15 cellular contexts compared by ENCODE assay signal in the genomic region with DNA sequence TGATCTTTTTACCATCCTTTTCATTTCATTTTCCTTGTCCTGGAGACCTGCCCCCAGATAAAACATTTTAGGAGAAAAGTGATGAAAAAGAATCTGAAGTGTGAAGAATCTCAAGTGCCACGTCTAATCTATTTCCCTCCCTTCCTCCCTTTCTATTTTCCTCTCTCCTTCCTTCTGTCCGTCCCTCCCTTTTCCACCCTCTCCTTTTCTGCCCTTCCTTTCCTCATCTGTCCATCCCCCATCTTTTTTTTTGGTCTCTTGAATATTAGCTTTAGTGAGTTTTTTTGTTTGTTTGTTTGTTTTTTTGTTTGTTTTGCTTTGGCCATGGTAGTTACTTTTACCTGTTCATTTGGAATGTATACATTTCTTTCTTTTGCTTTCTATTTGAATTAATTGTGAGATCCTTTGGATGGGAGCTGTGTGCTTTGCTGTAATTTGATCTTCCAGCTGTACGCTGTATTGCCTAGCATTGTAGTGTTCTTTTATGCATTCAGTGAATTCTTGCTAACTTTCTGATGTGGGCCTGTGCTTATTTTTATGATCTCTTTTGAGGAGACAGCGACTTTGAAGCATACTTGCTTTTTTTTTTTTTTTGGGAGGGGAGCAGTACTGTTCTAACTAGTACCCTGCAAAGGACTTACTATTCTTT. TPM values are rescaled to one million over a fixed set of nuclear protein-coding genes. Genes with fewer than 3 reads are reported as not detected.
A peak's percentile ranks its signal among the peaks of the same experiment; 100 is the strongest.
DNase-seq lines count a peak whose midpoint lies in the region; ATAC-seq, FAIRE-seq and TF ChIP-seq lines count a peak whose summit lies in the region.
"Had no signal": no experiment of that assay in that cellular context is flagged by ENCODE, and none has a peak within 500 bp of the region (broad histone marks: within the 10 kb centered on the region; RNA-seq: fewer than 3 reads in every experiment).

No MANE protein-coding gene starts in this region.

- H3K79me1 ChIP-seq in mesenchymal stem cell (replicated peaks; ENCODE audit: low read length, poor library complexity, severe bottlenecking), result peaks cover 9% of the 10 kb centered on the region

- TF ChIP-seq POLR2A in HepG2 (IDR thresholded peaks at IDR 0.05; ENCODE audit: insufficient read depth in 1 of 2, low read depth in 2 of 2, low read length in 2 of 2) (no peak), right lobe of liver (IDR thresholded peaks at IDR 0.05) (no peak), vagina (IDR thresholded peaks at IDR 0.05) (no peak)

- BruUV-seq in HepG2 (replicated peaks; lab: Mats Ljungman, UMichigan), result no TSS peak

- no peak overlapping the region for H4K91ac ChIP-seq in mesenchymal stem cell (ENCODE audit: low read length)

- no peak overlapping the region for H3K4ac ChIP-seq in mesenchymal stem cell (ENCODE audit: low read depth in 1 of 2, low read length in 2 of 2)

- FAIRE-seq in HepG2 (lab: Jason Lieb, UNC), result no peak

- TF ChIP-seq CTCF in HepG2 (CRISPR knock-in tag; IDR thresholded peaks at IDR 0.05) (no peak), right lobe of liver (IDR thresholded peaks at IDR 0.05) (no peak), vagina (IDR thresholded peaks at IDR 0.05) (no peak), mucosa of descending colon (IDR thresholded peaks at IDR 0.05) (no peak)

- TF ChIP-seq EP300 in HepG2 (IDR thresholded peaks at IDR 0.05; ENCODE audit: low read depth in 2 of 2, low read length in 2 of 2) (no peak), HepG2 (CRISPR knock-in tag; IDR thresholded peaks at IDR 0.05; ENCODE audit: borderline replicate concordance) (no peak)

- ATAC-seq in HepG2 (no peak), right lobe of liver (no peak), mucosa of descending colon (no peak)

- no peaks in the 10 kb centered on the region for H3K4me1 ChIP-seq in HepG2 (ENCODE audit: insufficient read depth, low read length)
- no peaks in the 10 kb centered on the region for H3K4me1 ChIP-seq in right lobe of liver
- H3K4me1 ChIP-seq in mesenchymal stem cell (ENCODE audit: control insufficient read depth, insufficient read depth, low read depth, low read length), result no peaks in the 10 kb centered on the region
- H3K4me1 ChIP-seq in vagina, result peaks cover 29% of the 10 kb centered on the region
- H3K4me1 ChIP-seq in mucosa of descending colon (ENCODE audit: low read depth), result no peaks in the 10 kb centered on the region

- no peak overlapping the region for H2BK15ac ChIP-seq in mesenchymal stem cell (ENCODE audit: low read depth, poor library complexity, severe bottlenecking)

- H2BK120ac ChIP-seq in mesenchymal stem cell (ENCODE audit: low read depth, low read length), result no peak overlapping the region

- intact Hi-C loops in HepG2 (cut with micrococcal nuclease; ENCODE audit: unreplicated experiment), result no loop called here
- intact Hi-C loops in right lobe of liver (cut with DNase I), result no loop called here
- intact Hi-C loops in vagina (cut with DNase I), result no loop called here
- intact Hi-C loops in mucosa of descending colon (cut with DNase I, micrococcal nuclease), result no loop called here

- POLR2A ChIA-PET in HepG2 (lab: Yijun Ruan, JAX), result no interaction called here

- H3K23ac ChIP-seq in mesenchymal stem cell (ENCODE audit: low read length in 2 of 2), result no peak overlapping the region

- H4K8ac ChIP-seq in mesenchymal stem cell (ENCODE audit: low read length), result no peak overlapping the region

- in situ Hi-C loops in HepG2 (cut with HindIII; ENCODE audit: extremely low pct_ligation_motif_present, low pct_unique_long_range_greater_than_20kb), result no loop called here

- no peak for TF ChIP-seq RAD21 in HepG2 (CRISPR knock-in tag; IDR thresholded peaks at IDR 0.05)

- H3K4me3 ChIP-seq in HepG2 (replicated peaks in 1 of 3; ENCODE audit: insufficient read depth in 1 of 3, low read depth in 2 of 3, low read length in 3 of 3) (no peak overlapping the region), right lobe of liver (no peak overlapping the region), mesenchymal stem cell (ENCODE audit: insufficient read depth in 1 of 2, low read depth in 1 of 2, low read length in 2 of 2) (peak overlapping the region in 1 of 2 experiments; percentile 21), vagina (no peak overlapping the region), mucosa of descending colon (no peak overlapping the region)
- H3K4me3 ChIP-seq: lung, suprapubic skin had no signal

- no peak for DNase-seq in HepG2 (ENCODE audit: low spot score)
- no peak for DNase-seq in right lobe of liver
- peak; percentile 21 for DNase-seq in astrocyte of the hippocampus (ENCODE audit: low read depth, low spot score)
- DNase-seq in mesenchymal stem cell, result no peak
- no peak for DNase-seq in vagina (ENCODE audit: extremely low spot score in 2 of 2)
- DNase-seq in T-helper 1 cell, result no peak
- no peak for DNase-seq in mucosa of descending colon
- DNase-seq in NCI-H82 (lab: John Stamatoyannopoulos, UW), result no peak
- DNase-seq: activated CD4-positive, alpha-beta T cell treated with anti-CD3 and anti-CD28 coated beads for 4 hours; activated T-cell treated with anti-CD3 and anti-CD28 coated beads, Interleukin-2, amount 50 U/mL, for 24 hours; AML-193 had no signal

- H2AK5ac ChIP-seq in mesenchymal stem cell (ENCODE audit: low read length, severe bottlenecking), result no peak overlapping the region

- H3K36me3 ChIP-seq in HepG2 (replicated peaks in 1 of 2; ENCODE audit: control insufficient read depth in 1 of 2, insufficient read depth in 2 of 2, low read length in 2 of 2), result no peaks in the 10 kb centered on the region
- H3K36me3 ChIP-seq in right lobe of liver, result no peaks in the 10 kb centered on the region
- H3K36me3 ChIP-seq in mesenchymal stem cell (ENCODE audit: control insufficient read depth in 1 of 2, insufficient read depth in 2 of 2, low read depth in 1 of 2, low read length in 2 of 2), result no peaks in the 10 kb centered on the region
- H3K36me3 ChIP-seq in vagina, result no peaks in the 10 kb centered on the region
- no peaks in the 10 kb centered on the region for H3K36me3 ChIP-seq in mucosa of descending colon (ENCODE audit: low read depth)
- H3K36me3 ChIP-seq: neutrophil, suprapubic skin had no signal

- H3K9ac ChIP-seq in HepG2 (ENCODE audit: insufficient read depth, low read depth, low read length) (no peak overlapping the region), mesenchymal stem cell (ENCODE audit: low read length) (peak overlapping the region; percentile 87)

- H2BK12ac ChIP-seq in mesenchymal stem cell (ENCODE audit: low read length in 2 of 2), result no peak overlapping the region

- no peak overlapping the region for H3K18ac ChIP-seq in mesenchymal stem cell (ENCODE audit: low read depth in 1 of 2, low read length in 2 of 2)

- no peaks in the 10 kb centered on the region for H3K27me3 ChIP-seq in HepG2 (ENCODE audit: control insufficient read depth in 1 of 2, insufficient read depth in 2 of 2, low read length in 2 of 2)
- no peaks in the 10 kb centered on the region for H3K27me3 ChIP-seq in right lobe of liver
- H3K27me3 ChIP-seq in mesenchymal stem cell (ENCODE audit: control insufficient read depth in 1 of 2, insufficient read depth in 1 of 2, low read length in 2 of 2), result no peaks in the 10 kb centered on the region
- H3K27me3 ChIP-seq in vagina, result no peaks in the 10 kb centered on the region
- H3K27me3 ChIP-seq: neutrophil, suprapubic skin had no signal

- no peak overlapping the region for H2AFZ ChIP-seq in HepG2 (ENCODE audit: low read length)
- no peak overlapping the region for H2AFZ ChIP-seq in mesenchymal stem cell (ENCODE audit: low read depth, low read length)

- H3K9me3 ChIP-seq in HepG2 (ENCODE audit: low read length) (no peaks in the 10 kb centered on the region), right lobe of liver (no peaks in the 10 kb centered on the region), mesenchymal stem cell (ENCODE audit: control insufficient read depth, low read length) (no peaks in the 10 kb centered on the region), vagina (no peaks in the 10 kb centered on the region), mucosa of descending colon (no peaks in the 10 kb centered on the region)
- H3K9me3 ChIP-seq: neutrophil, suprapubic skin had no signal

- 93% methylated on average over 4 of the region's 4 CpGs for WGBS in HepG2 (ENCODE audit: low lambda C conversion rate)
- 87% methylated on average over 4 of the region's 4 CpGs for WGBS in right lobe of liver (ENCODE audit: insufficient coverage, low coverage, low lambda C conversion rate, missing lambda C conversion rate)
- WGBS in mesenchymal stem cell, result 80% methylated on average over 3 of the region's 4 CpGs

- no peak overlapping the region for H3K4me2 ChIP-seq in HepG2 (ENCODE audit: low read depth, low read length)
- no peak overlapping the region for H3K4me2 ChIP-seq in mesenchymal stem cell (ENCODE audit: low read length, poor library complexity, severe bottlenecking)

- no peak overlapping the region for H3K27ac ChIP-seq in HepG2 (ENCODE audit: extremely low read length, insufficient read depth, low read length)
- no peak overlapping the region for H3K27ac ChIP-seq in right lobe of liver
- H3K27ac ChIP-seq in mesenchymal stem cell (ENCODE audit: low read length, poor library complexity, severe bottlenecking), result no peak overlapping the region
- H3K27ac ChIP-seq in vagina, result peak overlapping the region; percentile 12
- H3K27ac ChIP-seq: epithelial cell of prostate, neutrophil, suprapubic skin had no signal

- no peak overlapping the region for H3K14ac ChIP-seq in mesenchymal stem cell (ENCODE audit: low read length in 2 of 2)

- no peak overlapping the region for H2BK5ac ChIP-seq in mesenchymal stem cell (ENCODE audit: low read depth, low read length, poor library complexity, severe bottlenecking)

- peaks cover 4% of the 10 kb centered on the region for H3K79me2 ChIP-seq in HepG2 (ENCODE audit: insufficient read depth, low read length)

- no peaks in the 10 kb centered on the region for H4K20me1 ChIP-seq in HepG2 (ENCODE audit: insufficient read depth, low read length)

- CTCF ChIA-PET in HepG2 (lab: Yijun Ruan, JAX; ENCODE audit: low intra/inter-chr PET ratio, low total read pairs), result no interaction called here

RNA-seq across cellular contexts. Expression of gene CDIN1, which starts 19.2 kb away (rescaled TPM):
- 9.8 and 12.4 TPM in 2 replicates for total RNA-seq in HepG2 (2016; rRNA removed; fragmentation: Illumina TruSeq; extraction: Trizol)
- 1.4 and 1.9 TPM in 2 replicates for total RNA-seq in HepG2 (2016; cell fraction: cytosol; rRNA removed; fragmentation: Illumina TruSeq; extraction: Trizol; ENCODE audit: low read depth)
- 10.3 and 10.9 TPM in 2 replicates for total RNA-seq in HepG2 (2016; cell fraction: insoluble cytoplasmic fraction; rRNA removed; fragmentation: Illumina TruSeq; extraction: Trizol)
- 3.9 and 4.2 TPM in 2 replicates for total RNA-seq in HepG2 (2016; cell fraction: membrane; rRNA removed; fragmentation: Illumina TruSeq; extraction: Trizol)
- 23.6 and 25.7 TPM in 2 replicates for total RNA-seq in HepG2 (2016; cell fraction: nucleus; rRNA removed; fragmentation: Illumina TruSeq; extraction: Trizol)
- polyA plus RNA-seq in HepG2 (2011; rRNA removed), result 5.4 and 7.7 TPM in 2 replicates
- polyA plus RNA-seq in HepG2 (2011; cell fraction: cytosol; rRNA removed), result 3.8 and 5.0 TPM in 2 replicates
- polyA plus RNA-seq in HepG2 (2011; cell fraction: nucleus; rRNA removed), result 9.9 and 18.9 TPM in 2 replicates
- polyA plus RNA-seq in HepG2 (2012), result 4.9 and 6.7 TPM in 2 replicates
- 1.2 and 1.6 TPM in 2 replicates for polyA plus RNA-seq in HepG2 (2016; cell fraction: cytosol; fragmentation: Illumina TruSeq; extraction: Trizol; ENCODE audit: low read depth)
- 11.5 and 12.6 TPM in 2 replicates for polyA plus RNA-seq in HepG2 (2016; cell fraction: insoluble cytoplasmic fraction; fragmentation: Illumina TruSeq; extraction: Trizol; ENCODE audit: low read depth)
- polyA plus RNA-seq in HepG2 (2016; cell fraction: membrane; fragmentation: Illumina TruSeq; extraction: Trizol; ENCODE audit: low read depth), result 3.2 and 4.1 TPM in 2 replicates
- 16.7 and 21.0 TPM in 2 replicates for polyA plus RNA-seq in HepG2 (2016; cell fraction: nucleus; fragmentation: Illumina TruSeq; extraction: Trizol; ENCODE audit: insufficient read depth, low read depth)
- 20.4 and 39.0 TPM in 2 replicates for polyA minus RNA-seq in HepG2 (2011; rRNA and poly(A)+ RNA removed; ENCODE audit: low replicate concordance)
- 7.0 and 7.3 TPM in 2 replicates for polyA minus RNA-seq in HepG2 (2011; cell fraction: cytosol; rRNA and poly(A)+ RNA removed)
- polyA minus RNA-seq in HepG2 (2011; cell fraction: nucleus; rRNA and poly(A)+ RNA removed), result 44.5 and 55.5 TPM in 2 replicates
- 1 to 10 TPM; 3.7 to 9.8 (median 5.8) TPM for total RNA-seq in right lobe of liver
- 8.1 TPM for polyA plus RNA-seq in mesenchymal stem cell (2013, experiment 1 of 2)
- polyA plus RNA-seq in mesenchymal stem cell (2013, experiment 2 of 2), result 9.5 TPM
- total RNA-seq in vagina, result 35.6 TPM
- total RNA-seq in mucosa of descending colon, result 1 to 10 TPM; 6.5 to 9.7 (median 8.7) TPM
